In genomic region chr10:63543576-63543962, GRCh38 we compare ENCODE assay signal across 17 cellular contexts.
"Had no signal": no experiment of that assay in that cellular context is flagged by ENCODE, and none has a peak within 500 bp of the region (broad histone marks: within the 10 kb centered on the region; RNA-seq: fewer than 3 reads in every experiment).

No MANE protein-coding gene starts in this region.

- H3K27me3 Mint-ChIP-seq: activated naive CD8-positive, alpha-beta T cell; stimulated activated naive B cell treated with anti-CD40 and anti-IgM and Interleukin-4, amounts not matched to agents 10 μg/mL and 1 μg/mL and 100 μg/mL, for 72 hours had no signal

- H3K9me3 ChIP-seq: left lung, sigmoid colon, thoracic aorta, upper lobe of left lung had no signal

- H3K27me3 ChIP-seq: cardiac muscle cell, dorsolateral prefrontal cortex, left lung, sigmoid colon, upper lobe of left lung had no signal

- H3K4me3 ChIP-seq: cardiac muscle cell, left lung, sigmoid colon, thoracic aorta, upper lobe of left lung had no signal

- DNase-seq: activated CD4-positive, alpha-beta T cell treated with anti-CD3 and anti-CD28 coated beads, Interleukin-2, amount 50 U/mL, for 4 hours; activated T-cell treated with anti-CD3 and anti-CD28 coated beads for 4 hours; dorsolateral prefrontal cortex; foreskin melanocyte; left lung; posterior cingulate gyrus; sigmoid colon; stimulated activated CD4-positive, alpha-beta T cell treated with anti-CD3 and anti-CD28 coated beads, Interleukin-4, amount 100 ng/mL, for 4 hours; stimulated activated naive B cell treated with anti-CD40 and anti-IgM and Interleukin-4, amounts not matched to agents 10 μg/mL and 1 μg/mL and 100 μg/mL, for 72 hours; T-helper 2 cell; upper lobe of left lung had no signal

- ATAC-seq: stimulated activated naive B cell treated with anti-CD40 and anti-IgM and Interleukin-4, amounts not matched to agents 10 μg/mL and 1 μg/mL and 100 μg/mL, for 72 hours had no signal

- H3K9me3 Mint-ChIP-seq: activated T-helper 1 cell treated with anti-CD3 and anti-CD28 coated beads, Interleukin-12 subunit alpha, Interleukin-12 subunit beta, Interleukin-2, Interleukin-4 antibody, amounts not matched to agents 30 ng/mL and 10 ng/mL and 1 ng/mL, durations not matched to agents 14 hours and 24 hours and 36 hours; nephron; stimulated activated naive B cell treated with anti-CD40 and anti-IgM and Interleukin-4, amounts not matched to agents 10 μg/mL and 1 μg/mL and 100 μg/mL, for 72 hours had no signal

- H3K27ac Mint-ChIP-seq: activated naive CD8-positive, alpha-beta T cell; activated T-helper 1 cell treated with anti-CD3 and anti-CD28 coated beads, Interleukin-12 subunit alpha, Interleukin-12 subunit beta, Interleukin-2, Interleukin-4 antibody, amounts not matched to agents 30 ng/mL and 10 ng/mL and 1 ng/mL, durations not matched to agents 14 hours and 24 hours and 36 hours; stimulated activated naive B cell treated with anti-CD40 and anti-IgM and Interleukin-4, amounts not matched to agents 10 μg/mL and 1 μg/mL and 100 μg/mL, for 72 hours had no signal

- H3K36me3 ChIP-seq: cardiac muscle cell, left lung, sigmoid colon, thoracic aorta, upper lobe of left lung had no signal

- H3K4me3 Mint-ChIP-seq: activated naive CD8-positive, alpha-beta T cell; activated T-helper 1 cell treated with anti-CD3 and anti-CD28 coated beads, Interleukin-12 subunit alpha, Interleukin-12 subunit beta, Interleukin-2, Interleukin-4 antibody, amounts not matched to agents 30 ng/mL and 10 ng/mL and 1 ng/mL, durations not matched to agents 14 hours and 24 hours and 36 hours; mesothelial cell of epicardium; nephron; stimulated activated naive B cell treated with anti-CD40 and anti-IgM and Interleukin-4, amounts not matched to agents 10 μg/mL and 1 μg/mL and 100 μg/mL, for 72 hours had no signal

- H3K27ac ChIP-seq: cardiac muscle cell, left lung, sigmoid colon, thoracic aorta, upper lobe of left lung had no signal
